35 cellular contexts compared by ENCODE assay signal in genomic region chr12:22002430-22002829, GRCh38.
"Had no signal": no experiment of that assay in that cellular context is flagged by ENCODE, and none has a peak within 500 bp of the region (broad histone marks: within the 10 kb centered on the region; RNA-seq: fewer than 3 reads in every experiment).

No MANE protein-coding gene starts in this region.

- H3K27ac Mint-ChIP-seq: activated B cell treated with CpG ODN at 0.5 μM for 24 hours; activated CD4-positive, alpha-beta memory T cell treated with anti-CD3 and anti-CD28 coated beads for 36 hours; activated CD4-positive, alpha-beta T cell treated with anti-CD3 and anti-CD28 coated beads, Interleukin-2, amount 10 ng/mL, durations not matched to agents 24 days and 14 days; activated CD8-positive, alpha-beta T cell treated with anti-CD3 and anti-CD28 coated beads for 36 hours; activated naive CD4-positive, alpha-beta T cell treated with anti-CD3 and anti-CD28 coated beads for 36 hours; activated naive CD4-positive, alpha-beta T cell treated with anti-CD3 and anti-CD28 coated beads, Interleukin-2, amount 50 U/mL, for 72 hours; activated naive CD8-positive, alpha-beta T cell treated with anti-CD3 and anti-CD28 coated beads for 36 hours; activated T-cell treated with anti-CD3 and anti-CD28 coated beads, Interleukin-2, amount 50 U/mL, for 72 hours; activated T-helper 1 cell treated with anti-CD3 and anti-CD28 coated beads, Interleukin-12 subunit alpha, Interleukin-12 subunit beta, Interleukin-2, Interleukin-4 antibody, amounts not matched to agents 30 ng/mL and 10 ng/mL and 1 ng/mL, durations not matched to agents 14 hours and 24 hours and 36 hours; activated T-helper 17 cell treated with anti-CD3 and anti-CD28 coated beads, Interleukin-2, amount 50 U/mL, for 72 hours; brain; T-helper 1 cell treated with Interleukin-12 subunit alpha and Interleukin-12 subunit beta and Interleukin-4 antibody, amounts not matched to agents 30 μg/mL and 1 μg/mL, for 36 hours; T-helper 2 cell treated with Interferon-gamma antibody and Interleukin-4, amounts not matched to agents 5 μg/mL and 100 μg/mL, for 36 hours had no signal

- H3K4me3 ChIP-seq: adrenal gland, ascending aorta, cardiac muscle cell had no signal

- H3K36me3 ChIP-seq: adrenal gland, ascending aorta, cardiac muscle cell had no signal

- H3K9me3 ChIP-seq: adrenal gland, ascending aorta had no signal

- H3K4me1 Mint-ChIP-seq: activated B cell treated with CpG ODN at 0.5 μM for 24 hours; activated CD4-positive, alpha-beta T cell treated with anti-CD3 and anti-CD28 coated beads, Interleukin-2, amount 10 ng/mL, durations not matched to agents 24 days and 14 days; activated naive CD8-positive, alpha-beta T cell treated with anti-CD3 and anti-CD28 coated beads for 36 hours; activated T-helper 17 cell treated with anti-CD3 and anti-CD28 coated beads, Interleukin-2, amount 50 U/mL, for 72 hours; brain had no signal

- H3K27me3 Mint-ChIP-seq: activated CD4-positive, alpha-beta memory T cell treated with anti-CD3 and anti-CD28 coated beads for 36 hours; activated naive CD8-positive, alpha-beta T cell treated with anti-CD3 and anti-CD28 coated beads for 36 hours; brain had no signal

- DNase-seq: activated B cell treated with CpG ODN at 0.5 μM for 24 hours; activated CD4-positive, alpha-beta memory T cell treated with anti-CD3 and anti-CD28 coated beads for 36 hours; activated CD4-positive, alpha-beta T cell treated with anti-CD3 and anti-CD28 coated beads for 4 hours; activated CD4-positive, alpha-beta T cell treated with anti-CD3 and anti-CD28 coated beads, Interleukin-2, amount 10 ng/mL, durations not matched to agents 24 days and 14 days; activated CD4-positive, alpha-beta T cell treated with anti-CD3 and anti-CD28 coated beads, Interleukin-2, amount 50 U/mL, for 1 hour; activated CD4-positive, alpha-beta T cell treated with anti-CD3 and anti-CD28 coated beads, Interleukin-2, amount 50 U/mL, for 4 hours; activated CD4-positive, CD25-positive, alpha-beta regulatory T cell treated with anti-CD3 and anti-CD28 coated beads, Interleukin-2, amount 50 U/mL, for 72 hours; activated CD8-positive, alpha-beta memory T cell treated with anti-CD3 and anti-CD28 coated beads, Interleukin-2, amount 50 U/mL, for 4 hours; activated CD8-positive, alpha-beta T cell treated with anti-CD3 and anti-CD28 coated beads for 36 hours; activated effector memory CD4-positive, alpha-beta T cell treated with anti-CD3 and anti-CD28 coated beads, Interleukin-2, amount 50 U/mL, for 16 hours; activated gamma-delta T cell treated with Interleukin-2 at 50 U/mL for 16 hours; activated naive CD4-positive, alpha-beta T cell; activated naive CD4-positive, alpha-beta T cell treated with anti-CD3 and anti-CD28 coated beads for 36 hours; activated naive CD4-positive, alpha-beta T cell treated with anti-CD3 and anti-CD28 coated beads, Interleukin-2, amount 50 U/mL, for 16 hours; activated naive CD8-positive, alpha-beta T cell treated with anti-CD3 and anti-CD28 coated beads for 36 hours; activated T-cell treated with anti-CD3 and anti-CD28 coated beads for 4 hours; activated T-cell treated with anti-CD3 and anti-CD28 coated beads, Interleukin-2, amount 50 U/mL, for 1 hour; activated T-cell treated with anti-CD3 and anti-CD28 coated beads, Interleukin-2, amount 50 U/mL, for 4 hours; activated T-cell treated with anti-CD3 and anti-CD28 coated beads, Interleukin-2, amount 50 U/mL, for 72 hours; adrenal gland; amniotic stem cell; central memory CD4-positive, alpha-beta T cell; cerebellar nuclear complex; T-helper 1 cell; T-helper 2 cell; T-helper 9 cell had no signal

- ATAC-seq: activated CD8-positive, alpha-beta T cell treated with anti-CD3 and anti-CD28 coated beads for 36 hours; activated naive CD4-positive, alpha-beta T cell treated with anti-CD3 and anti-CD28 coated beads, Interleukin-2, amount 50 U/mL, for 72 hours; activated T-cell treated with anti-CD3 and anti-CD28 coated beads, Interleukin-2, amount 50 U/mL, for 4 hours; activated T-cell treated with anti-CD3 and anti-CD28 coated beads, Interleukin-2, amount 50 U/mL, for 72 hours; activated T-helper 17 cell treated with anti-CD3 and anti-CD28 coated beads, Interleukin-2, amount 50 U/mL, for 72 hours had no signal

- H3K4me3 Mint-ChIP-seq: activated B cell treated with CpG ODN at 0.5 μM for 24 hours; activated CD4-positive, alpha-beta memory T cell treated with anti-CD3 and anti-CD28 coated beads for 36 hours; activated CD4-positive, alpha-beta T cell treated with anti-CD3 and anti-CD28 coated beads, Interleukin-2, amount 10 ng/mL, durations not matched to agents 24 days and 14 days; activated CD8-positive, alpha-beta T cell treated with anti-CD3 and anti-CD28 coated beads for 36 hours; activated naive CD4-positive, alpha-beta T cell treated with anti-CD3 and anti-CD28 coated beads for 36 hours; activated naive CD8-positive, alpha-beta T cell treated with anti-CD3 and anti-CD28 coated beads for 36 hours; activated T-cell treated with anti-CD3 and anti-CD28 coated beads, Interleukin-2, amount 50 U/mL, for 4 hours; activated T-cell treated with anti-CD3 and anti-CD28 coated beads, Interleukin-2, amount 50 U/mL, for 72 hours; activated T-helper 1 cell treated with anti-CD3 and anti-CD28 coated beads, Interleukin-12 subunit alpha, Interleukin-12 subunit beta, Interleukin-2, Interleukin-4 antibody, amounts not matched to agents 30 ng/mL and 10 ng/mL and 1 ng/mL, durations not matched to agents 14 hours and 24 hours and 36 hours; activated T-helper 17 cell treated with anti-CD3 and anti-CD28 coated beads, Interleukin-2, amount 50 U/mL, for 72 hours; brain; T-helper 1 cell treated with Interleukin-12 subunit alpha and Interleukin-12 subunit beta and Interleukin-4 antibody, amounts not matched to agents 30 μg/mL and 1 μg/mL, for 36 hours; T-helper 2 cell treated with Interferon-gamma antibody and Interleukin-4, amounts not matched to agents 5 μg/mL and 100 μg/mL, for 36 hours had no signal

- H3K27me3 ChIP-seq: adrenal gland, ascending aorta, cardiac muscle cell had no signal

- H3K27ac ChIP-seq: adrenal gland, ascending aorta, cardiac muscle cell, VCaP had no signal

- H3K4me1 ChIP-seq: adrenal gland, ascending aorta had no signal

- H3K9me3 Mint-ChIP-seq: activated CD4-positive, alpha-beta memory T cell treated with anti-CD3 and anti-CD28 coated beads for 36 hours; activated CD4-positive, alpha-beta T cell treated with anti-CD3 and anti-CD28 coated beads, Interleukin-2, amount 10 ng/mL, durations not matched to agents 24 days and 14 days; activated CD8-positive, alpha-beta T cell treated with anti-CD3 and anti-CD28 coated beads for 36 hours; activated naive CD4-positive, alpha-beta T cell treated with anti-CD3 and anti-CD28 coated beads for 36 hours; activated naive CD8-positive, alpha-beta T cell treated with anti-CD3 and anti-CD28 coated beads for 36 hours; activated T-cell treated with anti-CD3 and anti-CD28 coated beads, Interleukin-2, amount 50 U/mL, for 4 hours; activated T-helper 1 cell treated with anti-CD3 and anti-CD28 coated beads, Interleukin-12 subunit alpha, Interleukin-12 subunit beta, Interleukin-2, Interleukin-4 antibody, amounts not matched to agents 30 ng/mL and 10 ng/mL and 1 ng/mL, durations not matched to agents 14 hours and 24 hours and 36 hours; activated T-helper 17 cell treated with anti-CD3 and anti-CD28 coated beads, Interleukin-2, amount 50 U/mL, for 72 hours; T-helper 1 cell treated with Interleukin-12 subunit alpha and Interleukin-12 subunit beta and Interleukin-4 antibody, amounts not matched to agents 30 μg/mL and 1 μg/mL, for 36 hours; T-helper 2 cell treated with Interferon-gamma antibody and Interleukin-4, amounts not matched to agents 5 μg/mL and 100 μg/mL, for 36 hours had no signal

- H3K36me3 Mint-ChIP-seq: activated CD4-positive, alpha-beta memory T cell treated with anti-CD3 and anti-CD28 coated beads for 36 hours; activated naive CD8-positive, alpha-beta T cell treated with anti-CD3 and anti-CD28 coated beads for 36 hours; brain had no signal
